12 cellular contexts compared by ENCODE assay signal in genomic region chr17:17732892-17733670, GRCh38. TPM values are rescaled to one million over a fixed set of nuclear protein-coding genes. Genes with fewer than 3 reads are reported as not detected.
DNase-seq lines count a peak whose midpoint lies in the region; ATAC-seq and TF ChIP-seq lines count a peak whose summit lies in the region.
"Had no signal": no experiment of that assay in that cellular context is flagged by ENCODE, and none has a peak within 500 bp of the region (broad histone marks: within the 10 kb centered on the region; RNA-seq: fewer than 3 reads in every experiment).

No MANE protein-coding gene starts in this region.

- no peak for ATAC-seq in Panc1
- ATAC-seq in HG03039 (IDR thresholded peaks at IDR 0.05; ENCODE audit: unreplicated experiment): no peak
- ATAC-seq in GM21447 (IDR thresholded peaks at IDR 0.05; ENCODE audit: unreplicated experiment): no peak
- no peak for ATAC-seq in stimulated activated memory B cell treated with anti-CD40 and anti-IgM and Interleukin-4, amounts not matched to agents 10 μg/mL and 1 μg/mL and 100 μg/mL, for 72 hours

- peaks cover 47% of the 10 kb centered on the region for H3K4me1 ChIP-seq in Panc1 (ENCODE audit: control insufficient read depth, insufficient read depth, low read length)
- H3K4me1 ChIP-seq in mesenchymal stem cell (ENCODE audit: control insufficient read depth, insufficient read depth, low read depth, low read length): peaks cover 29% of the 10 kb centered on the region
- peaks cover 3% of the 10 kb centered on the region for H3K4me1 ChIP-seq in endodermal cell (ENCODE audit: control insufficient read depth, insufficient read depth, low read length)

- no peak overlapping the region for H3K23ac ChIP-seq in mesenchymal stem cell (ENCODE audit: low read length in 2 of 2)

- H2BK12ac ChIP-seq in mesenchymal stem cell (ENCODE audit: low read length in 2 of 2): no peak overlapping the region

- DNase-seq in AG04450 (ENCODE audit: low read depth, low spot score) (no peak), Panc1 (ENCODE audit: low read depth, low spot score) (no peak), dorsolateral prefrontal cortex (peak in 1 of 10 donors; percentile 41), mesenchymal stem cell (peak; percentile 57), endodermal cell (no peak)
- DNase-seq: NCI-H187 treated with DMSO at 0.1 percent for 48 hours had no signal

- H3K9ac ChIP-seq in mesenchymal stem cell (ENCODE audit: low read length) (no peak overlapping the region), endodermal cell (ENCODE audit: extremely low read depth, low read length, poor library complexity, severe bottlenecking) (no peak overlapping the region)

- POLR2A ChIA-PET in AG04450 (lab: Yijun Ruan, JAX): no interaction called here
- POLR2A ChIA-PET in Panc1 (lab: Charles Lee): no interaction called here

- H3K14ac ChIP-seq in mesenchymal stem cell (ENCODE audit: low read length in 2 of 2): no peak overlapping the region

- H3K4me3 ChIP-seq in AG04450 (ENCODE audit: low read depth, low read length) (no peak overlapping the region), Panc1 (ENCODE audit: low read depth in 2 of 2, low read length in 2 of 2) (no peak overlapping the region), dorsolateral prefrontal cortex (no peak overlapping the region), mesenchymal stem cell (ENCODE audit: insufficient read depth in 1 of 2, low read depth in 1 of 2, low read length in 2 of 2) (no peak overlapping the region), endodermal cell (ENCODE audit: low read length) (no peak overlapping the region)

- H3K36me3 Mint-ChIP-seq in endodermal cell (ENCODE audit: low read depth): peaks cover 5% of the 10 kb centered on the region
- no peaks in the 10 kb centered on the region for H3K36me3 Mint-ChIP-seq in stimulated activated memory B cell treated with anti-CD40 and anti-IgM and Interleukin-4, amounts not matched to agents 10 μg/mL and 1 μg/mL and 100 μg/mL, for 72 hours

- peaks cover 3% of the 10 kb centered on the region for H3K4me1 Mint-ChIP-seq in endodermal cell
- H3K4me1 Mint-ChIP-seq in stimulated activated memory B cell treated with anti-CD40 and anti-IgM and Interleukin-4, amounts not matched to agents 10 μg/mL and 1 μg/mL and 100 μg/mL, for 72 hours: peaks cover 43% of the 10 kb centered on the region

- TSS peak; percentile 26 for BruUV-seq in Panc1 (replicated peaks; lab: Mats Ljungman, UMichigan)

- H3K9me3 Mint-ChIP-seq in endodermal cell: no peaks in the 10 kb centered on the region
- no peaks in the 10 kb centered on the region for H3K9me3 Mint-ChIP-seq in stimulated activated memory B cell treated with anti-CD40 and anti-IgM and Interleukin-4, amounts not matched to agents 10 μg/mL and 1 μg/mL and 100 μg/mL, for 72 hours
- H3K9me3 Mint-ChIP-seq: dendritic cell treated with granulocyte-macrophage colony-stimulating factor and Interleukin-4, amounts not matched to agents 40 ng/mL and 50 ng/mL, for 4 days; nephron had no signal

- intact Hi-C loops in Panc1 (cut with micrococcal nuclease; ENCODE audit: unreplicated experiment) (no loop called here), dorsolateral prefrontal cortex (cut with DNase I) (no loop called here)

- H3K27ac ChIP-seq in AG04450 (ENCODE audit: low read depth, low read length): peak overlapping the region; percentile 52
- no peak overlapping the region for H3K27ac ChIP-seq in Panc1 (ENCODE audit: low read length)
- H3K27ac ChIP-seq in dorsolateral prefrontal cortex: peak overlapping the region in 57 of 59 donors; percentile 27 to 93 (median 81)
- H3K27ac ChIP-seq in mesenchymal stem cell (ENCODE audit: low read length, poor library complexity, severe bottlenecking): peak overlapping the region; percentile 8
- H3K27ac ChIP-seq in endodermal cell (ENCODE audit: low read depth, low read length): no peak overlapping the region

- H3K27ac Mint-ChIP-seq in endodermal cell: no peak overlapping the region
- H3K27ac Mint-ChIP-seq in stimulated activated memory B cell treated with anti-CD40 and anti-IgM and Interleukin-4, amounts not matched to agents 10 μg/mL and 1 μg/mL and 100 μg/mL, for 72 hours: no peak overlapping the region
- H3K27ac Mint-ChIP-seq: B cell; dendritic cell treated with granulocyte-macrophage colony-stimulating factor and Interleukin-4, amounts not matched to agents 40 ng/mL and 50 ng/mL, for 4 days had no signal

- no peak overlapping the region for H4K8ac ChIP-seq in mesenchymal stem cell (ENCODE audit: low read length)

- no peak for TF ChIP-seq CTCF in AG04450 (IDR thresholded peaks at IDR 0.05; ENCODE audit: low read depth, low read length)
- TF ChIP-seq CTCF in Panc1 (IDR thresholded peaks at IDR 0.05): no peak
- no peak for TF ChIP-seq CTCF in dorsolateral prefrontal cortex (IDR thresholded peaks at IDR 0.05 in 54 of 56, conservative IDR thresholded peaks at IDR 0.05 in 2 of 56; ENCODE audit: low read depth in 1 of 56, partially characterized antibody in 56 of 56)
- no peak for TF ChIP-seq CTCF in endodermal cell (conservative IDR thresholded peaks at IDR 0.05)

- no peaks in the 10 kb centered on the region for H3K27me3 ChIP-seq in AG04450 (ENCODE audit: control insufficient read depth, insufficient read depth, low read length)
- no peaks in the 10 kb centered on the region for H3K27me3 ChIP-seq in Panc1 (ENCODE audit: control insufficient read depth, insufficient read depth, low read length)
- no peaks in the 10 kb centered on the region for H3K27me3 ChIP-seq in dorsolateral prefrontal cortex
- H3K27me3 ChIP-seq in mesenchymal stem cell (ENCODE audit: control insufficient read depth in 1 of 2, insufficient read depth in 1 of 2, low read length in 2 of 2): no peaks in the 10 kb centered on the region
- H3K27me3 ChIP-seq in endodermal cell (ENCODE audit: control insufficient read depth, insufficient read depth, low read length, poor library complexity, severe bottlenecking): no peaks in the 10 kb centered on the region

- no peaks in the 10 kb centered on the region for H3K9me3 ChIP-seq in AG04450 (ENCODE audit: control insufficient read depth, insufficient read depth, low read length)
- H3K9me3 ChIP-seq in Panc1 (ENCODE audit: control insufficient read depth, insufficient read depth, low read depth, low read length): no peaks in the 10 kb centered on the region
- H3K9me3 ChIP-seq in mesenchymal stem cell (ENCODE audit: control insufficient read depth, low read length): no peaks in the 10 kb centered on the region
- H3K9me3 ChIP-seq in endodermal cell (ENCODE audit: control insufficient read depth, low read length): no peaks in the 10 kb centered on the region

- in situ Hi-C loops in Panc1 (cut with HindIII; ENCODE audit: low pct_unique_long_range_greater_than_20kb, low sequenced_read_pairs): no loop called here

- peak overlapping the region; percentile 32 for H2AK5ac ChIP-seq in mesenchymal stem cell (ENCODE audit: low read length, severe bottlenecking)

- no peak overlapping the region for H2BK5ac ChIP-seq in mesenchymal stem cell (ENCODE audit: low read depth, low read length, poor library complexity, severe bottlenecking)

- CTCF ChIA-PET in AG04450 (lab: Charles Lee): no interaction called here
- CTCF ChIA-PET in Panc1 (lab: Charles Lee): no interaction called here

- H3K4me2 ChIP-seq in mesenchymal stem cell (ENCODE audit: low read length, poor library complexity, severe bottlenecking): no peak overlapping the region

- H3K79me1 ChIP-seq in mesenchymal stem cell (replicated peaks; ENCODE audit: low read length, poor library complexity, severe bottlenecking): peaks cover 56% of the 10 kb centered on the region

- peaks cover 22% of the 10 kb centered on the region for H3K27me3 Mint-ChIP-seq in endodermal cell (ENCODE audit: insufficient read depth)
- no peaks in the 10 kb centered on the region for H3K27me3 Mint-ChIP-seq in stimulated activated memory B cell treated with anti-CD40 and anti-IgM and Interleukin-4, amounts not matched to agents 10 μg/mL and 1 μg/mL and 100 μg/mL, for 72 hours
- H3K27me3 Mint-ChIP-seq: B cell; dendritic cell treated with granulocyte-macrophage colony-stimulating factor and Interleukin-4, amounts not matched to agents 40 ng/mL and 50 ng/mL, for 4 days had no signal

- H3K4me3 Mint-ChIP-seq in endodermal cell: no peak overlapping the region
- no peak overlapping the region for H3K4me3 Mint-ChIP-seq in stimulated activated memory B cell treated with anti-CD40 and anti-IgM and Interleukin-4, amounts not matched to agents 10 μg/mL and 1 μg/mL and 100 μg/mL, for 72 hours
- H3K4me3 Mint-ChIP-seq: B cell; dendritic cell treated with granulocyte-macrophage colony-stimulating factor and Interleukin-4, amounts not matched to agents 40 ng/mL and 50 ng/mL, for 4 days; nephron had no signal

- H3K36me3 ChIP-seq in Panc1 (ENCODE audit: control insufficient read depth, insufficient read depth, low read length) (no peaks in the 10 kb centered on the region), mesenchymal stem cell (ENCODE audit: control insufficient read depth in 1 of 2, insufficient read depth in 2 of 2, low read depth in 1 of 2, low read length in 2 of 2) (peaks cover 0 to 32% of the 10 kb centered on the region in 2 experiments), endodermal cell (ENCODE audit: control insufficient read depth, insufficient read depth, low read length) (peaks cover 26% of the 10 kb centered on the region)

- no peak overlapping the region for H3K18ac ChIP-seq in mesenchymal stem cell (ENCODE audit: low read depth in 1 of 2, low read length in 2 of 2)

- peak overlapping the region in 1 of 2 experiments; percentile 47 for H3K4ac ChIP-seq in mesenchymal stem cell (ENCODE audit: low read depth in 1 of 2, low read length in 2 of 2)

- no peak overlapping the region for H2BK15ac ChIP-seq in mesenchymal stem cell (ENCODE audit: low read depth, poor library complexity, severe bottlenecking)

- H2BK120ac ChIP-seq in mesenchymal stem cell (ENCODE audit: low read depth, low read length): no peak overlapping the region

- WGBS in mesenchymal stem cell: 86% methylated on average over 9 of the region's 9 CpGs
- WGBS in endodermal cell (ENCODE audit: insufficient coverage in 1 of 2, insufficient read length in 1 of 2), 2 experiments: 92% methylated on average over 7 to 9 of the region's 9 CpGs

- H2AFZ ChIP-seq in mesenchymal stem cell (ENCODE audit: low read depth, low read length): no peak overlapping the region

- H4K91ac ChIP-seq in mesenchymal stem cell (ENCODE audit: low read length): no peak overlapping the region

RNA-seq across cellular contexts. Expression of gene RAI1, which starts 51.8 kb away (rescaled TPM):
- polyA plus RNA-seq in AG04450 (2011; rRNA removed): 2.1 and 3.2 TPM in 2 replicates
- 4.2 and 5.4 TPM in 2 replicates for polyA minus RNA-seq in AG04450 (2011; rRNA and poly(A)+ RNA removed)
- total RNA-seq in Panc1 (2021; ENCODE audit: unreplicated experiment): 51.0 TPM
- polyA plus RNA-seq in Panc1 (2012; ENCODE audit: insufficient read length): 39.2 TPM
- 10 to 100 TPM; 36.4 to 86.1 (median 56.3) TPM for total RNA-seq in dorsolateral prefrontal cortex
- 24.1 TPM for polyA plus RNA-seq in mesenchymal stem cell (2013, experiment 1 of 2)
- 22.8 TPM for polyA plus RNA-seq in mesenchymal stem cell (2013, experiment 2 of 2)
- 10 to 100 TPM; 35.9 to 42.9 TPM for total RNA-seq in endodermal cell
- polyA plus RNA-seq in endodermal cell (2013, experiment 1 of 2): 34.4 TPM
- polyA plus RNA-seq in endodermal cell (2013, experiment 2 of 2): 37.1 TPM

Comparison
In these comparisons a context has a peak if more than half of its experiments do, and no peak if none do; other contexts are left out.
1. H3K27ac ChIP-seq: peak in AG04450 (single experiment), dorsolateral prefrontal cortex (57 of 59) and mesenchymal stem cell (single experiment); none in Panc1 (single experiment) and endodermal cell (single experiment).